28 cellular contexts compared by ENCODE assay signal in genomic region chr2:14675489-14675888, GRCh38. TPM values are rescaled to one million over a fixed set of nuclear protein-coding genes. Genes with fewer than 3 reads are reported as not detected.
"Had no signal": no experiment of that assay in that cellular context is flagged by ENCODE, and none has a peak within 500 bp of the region (broad histone marks: within the 10 kb centered on the region; RNA-seq: fewer than 3 reads in every experiment).

No MANE protein-coding gene starts in this region.

- H3K36me3 ChIP-seq: MG63, Peyer's patch, SJCRH30 had no signal

- H3K4me3 ChIP-seq: MG63, Peyer's patch, SJCRH30 had no signal

- H3K4me3 Mint-ChIP-seq: activated B cell treated with CpG ODN at 0.5 μM for 24 hours; activated CD4-positive, alpha-beta T cell treated with anti-CD3 and anti-CD28 coated beads, Interleukin-2, amount 10 ng/mL, durations not matched to agents 24 days and 14 days; activated naive CD8-positive, alpha-beta T cell treated with anti-CD3 and anti-CD28 coated beads, Interleukin-2, amount 50 U/mL, for 24 hours; activated T-cell treated with anti-CD3 and anti-CD28 coated beads, Interleukin-2, amount 50 U/mL, for 4 hours; brain; central memory CD8-positive, alpha-beta T cell; T-helper 17 cell had no signal

- H3K27me3 ChIP-seq: MG63, Peyer's patch, SJCRH30 had no signal

- H3K4me1 ChIP-seq: SJCRH30 had no signal

- H3K27ac Mint-ChIP-seq: activated B cell treated with CpG ODN at 0.5 μM for 24 hours; activated CD4-positive, alpha-beta T cell treated with anti-CD3 and anti-CD28 coated beads, Interleukin-2, amount 10 ng/mL, durations not matched to agents 24 days and 14 days; activated naive CD4-positive, alpha-beta T cell treated with anti-CD3 and anti-CD28 coated beads, Interleukin-2, amount 50 U/mL, for 72 hours; activated naive CD8-positive, alpha-beta T cell treated with anti-CD3 and anti-CD28 coated beads, Interleukin-2, amount 50 U/mL, for 24 hours; brain; T-helper 17 cell had no signal

- H3K27ac ChIP-seq: Peyer's patch, RWPE1, SJCRH30 had no signal

- H3K27me3 Mint-ChIP-seq: activated B cell treated with CpG ODN at 0.5 μM for 24 hours; activated CD4-positive, alpha-beta T cell treated with anti-CD3 and anti-CD28 coated beads, Interleukin-2, amount 10 ng/mL, durations not matched to agents 24 days and 14 days; activated naive CD8-positive, alpha-beta T cell treated with anti-CD3 and anti-CD28 coated beads, Interleukin-2, amount 50 U/mL, for 24 hours; central memory CD8-positive, alpha-beta T cell; T-helper 17 cell had no signal

- DNase-seq: activated B cell treated with CpG ODN at 0.5 μM for 24 hours; activated CD4-positive, alpha-beta T cell treated with anti-CD3 and anti-CD28 coated beads for 1 hour; activated CD4-positive, alpha-beta T cell treated with anti-CD3 and anti-CD28 coated beads, Interleukin-2, amount 50 U/mL, for 48 hours; activated CD8-positive, alpha-beta memory T cell treated with anti-CD3 and anti-CD28 coated beads for 24 hours; activated effector memory CD4-positive, alpha-beta T cell treated with anti-CD3 and anti-CD28 coated beads, Interleukin-2, amount 50 U/mL, for 16 hours; activated naive CD4-positive, alpha-beta T cell treated with Interleukin-2 at 50 U/mL for 16 hours; activated naive CD8-positive, alpha-beta T cell treated with anti-CD3 and anti-CD28 coated beads, Interleukin-2, amount 50 U/mL, for 24 hours; activated T-cell treated with anti-CD3 and anti-CD28 coated beads, Interleukin-2, amount 50 U/mL, for 4 hours; amniotic stem cell; MG63; MV-4-11; NCI-H1092 treated with DMSO at 0.1 percent for 48 hours; NCI-H1436 treated with DMSO at 0.1 percent for 48 hours; NCI-H187; NCI-H2081; NCI-H446; NCI-H526; NK-92 treated with Interleukin-12 subunit alpha and Interleukin-12 subunit beta, amount 100 ng/mL, for 24 hours; Peyer's patch; Right ventricle myocardium superior; SJCRH30; T-helper 17 cell; T-helper 9 cell had no signal

- ATAC-seq: activated naive CD4-positive, alpha-beta T cell treated with anti-CD3 and anti-CD28 coated beads, Interleukin-2, amount 50 U/mL, for 72 hours; activated naive CD8-positive, alpha-beta T cell treated with anti-CD3 and anti-CD28 coated beads, Interleukin-2, amount 50 U/mL, for 24 hours; activated T-cell treated with anti-CD3 and anti-CD28 coated beads, Interleukin-2, amount 50 U/mL, for 4 hours; T-helper 17 cell had no signal

- H3K36me3 Mint-ChIP-seq: activated naive CD4-positive, alpha-beta T cell treated with anti-CD3 and anti-CD28 coated beads, Interleukin-2, amount 50 U/mL, for 72 hours; brain had no signal

- H3K9me3 ChIP-seq: MG63, Peyer's patch, SJCRH30 had no signal

- H3K4me1 Mint-ChIP-seq: activated B cell treated with CpG ODN at 0.5 μM for 24 hours; activated CD4-positive, alpha-beta T cell treated with anti-CD3 and anti-CD28 coated beads, Interleukin-2, amount 10 ng/mL, durations not matched to agents 24 days and 14 days; activated naive CD8-positive, alpha-beta T cell treated with anti-CD3 and anti-CD28 coated beads, Interleukin-2, amount 50 U/mL, for 24 hours; central memory CD8-positive, alpha-beta T cell; T-helper 17 cell had no signal

- H3K9me3 Mint-ChIP-seq: activated CD4-positive, alpha-beta T cell treated with anti-CD3 and anti-CD28 coated beads, Interleukin-2, amount 10 ng/mL, durations not matched to agents 24 days and 14 days; activated naive CD8-positive, alpha-beta T cell treated with anti-CD3 and anti-CD28 coated beads, Interleukin-2, amount 50 U/mL, for 24 hours; activated T-cell treated with anti-CD3 and anti-CD28 coated beads, Interleukin-2, amount 50 U/mL, for 4 hours; brain; central memory CD8-positive, alpha-beta T cell had no signal

RNA-seq across cellular contexts. Expression of gene LRATD1, which starts 43.0 kb away (rescaled TPM):
- total RNA-seq: activated B cell treated with CpG ODN at 0.5 μM for 24 hours; activated CD4-positive, alpha-beta T cell treated with anti-CD3 and anti-CD28 coated beads, Interleukin-2, amount 10 ng/mL, durations not matched to agents 24 days and 14 days; activated naive CD4-positive, alpha-beta T cell treated with anti-CD3 and anti-CD28 coated beads, Interleukin-2, amount 50 U/mL, for 72 hours; SJCRH30; T-helper 17 cell had no signal
